ENCODE assay signal across 10 cellular contexts in genomic region chr3:149898771-149899170, GRCh38.
DNase-seq lines count a peak whose midpoint lies in the region; ATAC-seq and TF ChIP-seq lines count a peak whose summit lies in the region.
"Had no signal": no experiment of that assay in that cellular context is flagged by ENCODE, and none has a peak within 500 bp of the region (broad histone marks: within the 10 kb centered on the region; RNA-seq: fewer than 3 reads in every experiment).

No MANE protein-coding gene starts in this region.

- intact Hi-C loops in aorta (cut with DNase I), result no loop called here

- no peaks in the 10 kb centered on the region for H3K36me3 ChIP-seq in aorta (ENCODE audit: control insufficient read depth in 1 of 2, insufficient read depth in 2 of 2, low read length in 1 of 2)

- peaks cover 6 to 7% of the 10 kb centered on the region in 2 donors for H3K4me1 ChIP-seq in aorta (ENCODE audit: control insufficient read depth in 1 of 2, insufficient read depth in 2 of 2, low read length in 2 of 2)

- no peaks in the 10 kb centered on the region for H3K27me3 Mint-ChIP-seq in progenitor cell of endocrine pancreas

- no peak overlapping the region for H3K27ac ChIP-seq in aorta (ENCODE audit: low read depth in 1 of 2, low read length in 2 of 2)

- TF ChIP-seq CTCF in cardiac fibroblast (IDR thresholded peaks at IDR 0.05; ENCODE audit: low read depth, low read length) (no peak), progenitor cell of endocrine pancreas (IDR thresholded peaks at IDR 0.05; ENCODE audit: unreplicated experiment) (no peak)

- H3K27ac Mint-ChIP-seq in progenitor cell of endocrine pancreas, result no peak overlapping the region

- no peaks in the 10 kb centered on the region for H3K27me3 ChIP-seq in aorta (ENCODE audit: control insufficient read depth in 1 of 2, insufficient read depth in 2 of 2, low read length in 1 of 2)

- no peak overlapping the region for H3K4me3 Mint-ChIP-seq in progenitor cell of endocrine pancreas (ENCODE audit: low read depth)

- 2 to 7% methylated on average over 2 of the region's 2 CpGs for WGBS in aorta, 2 donors

- peak; percentile 57 for ATAC-seq in aorta (ENCODE audit: low FRiP score)
- ATAC-seq: esophagus mucosa had no signal

- DNase-seq in HT1080 (ENCODE audit: low read depth), result peak; percentile 83
- peak; percentile 80 to 85 for DNase-seq in cardiac fibroblast (ENCODE audit: low read depth in 2 of 2)
- peak; percentile 34 for DNase-seq in hepatic stellate cell (ENCODE audit: low spot score)
- DNase-seq in aorta, result no peak
- DNase-seq in mesenteric fat pad (ENCODE audit: low spot score), result no peak
- no peak for DNase-seq in progenitor cell of endocrine pancreas (ENCODE audit: low spot score, unreplicated experiment)
- DNase-seq in stimulated activated CD8-positive, alpha-beta memory T cell treated with anti-CD3 and anti-CD28 coated beads, Interleukin-4, amount 100 ng/mL, for 48 hours, result no peak
- DNase-seq: MV-4-11, nucleus accumbens had no signal

- no peaks in the 10 kb centered on the region for H3K4me1 Mint-ChIP-seq in progenitor cell of endocrine pancreas (ENCODE audit: low read depth)

- H3K9me3 Mint-ChIP-seq in progenitor cell of endocrine pancreas (ENCODE audit: low read depth), result no peaks in the 10 kb centered on the region

- H3K36me3 Mint-ChIP-seq in progenitor cell of endocrine pancreas (ENCODE audit: insufficient read depth), result no peaks in the 10 kb centered on the region

- no peak overlapping the region for H3K4me3 ChIP-seq in cardiac fibroblast (replicated peaks in 1 of 2; ENCODE audit: low read depth in 2 of 2, low read length in 2 of 2)
- no peak overlapping the region for H3K4me3 ChIP-seq in aorta (ENCODE audit: low read length in 2 of 2)

- no peaks in the 10 kb centered on the region for H3K9me3 ChIP-seq in aorta (ENCODE audit: control insufficient read depth, low read length)

Comparison
In these comparisons a context has a peak if more than half of its experiments do, and no peak if none do; other contexts are left out.
1. DNase-seq: peak in HT1080 (single experiment), cardiac fibroblast (2 of 2) and hepatic stellate cell (single experiment); none in aorta (0 of 2), mesenteric fat pad (single experiment), progenitor cell of endocrine pancreas (single experiment) and stimulated activated CD8-positive, alpha-beta memory T cell treated with anti-CD3 and anti-CD28 coated beads, Interleukin-4, amount 100 ng/mL, for 48 hours (single experiment).